19 cellular contexts compared by ENCODE assay signal in the genomic region with DNA sequence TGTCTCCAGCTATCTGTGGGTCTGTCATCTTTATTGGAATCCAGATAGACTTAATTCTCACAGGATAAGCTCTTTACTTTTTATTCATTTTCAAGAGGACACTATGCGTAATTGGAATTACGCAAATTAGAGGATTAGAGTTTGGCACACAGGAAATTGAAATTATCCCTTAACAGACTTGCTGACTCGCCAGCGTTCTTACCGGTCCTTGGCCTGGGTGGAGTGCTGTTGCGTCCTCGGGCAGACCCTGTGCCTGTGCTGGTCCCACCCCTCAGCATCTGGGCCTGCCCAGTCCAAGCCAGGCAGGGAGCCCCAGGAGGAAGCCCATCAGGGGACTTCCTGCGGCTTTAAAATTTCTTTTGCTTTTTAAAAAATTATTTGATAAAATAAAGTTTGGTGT.
"Had no signal": no experiment of that assay in that cellular context is flagged by ENCODE, and none has a peak within 500 bp of the region (broad histone marks: within the 10 kb centered on the region; RNA-seq: fewer than 3 reads in every experiment).

No MANE protein-coding gene starts in this region.

- H3K4me1 ChIP-seq: psoas muscle, tibial artery had no signal

- H3K9me3 ChIP-seq: ovary, psoas muscle, spleen, testis, tibial artery had no signal

- H3K4me3 ChIP-seq: dorsolateral prefrontal cortex, lung, ovary, psoas muscle, skin epidermis, spleen, testis, tibial artery had no signal

- H3K27ac ChIP-seq: dorsolateral prefrontal cortex, ovary, psoas muscle, skin epidermis, spleen, testis, tibial artery had no signal

- H3K27me3 ChIP-seq: dorsolateral prefrontal cortex, ovary, spleen, testis, tibial artery had no signal

- H3K36me3 ChIP-seq: ovary, tibial artery had no signal

- ATAC-seq: left lobe of liver; natural killer cell; psoas muscle; right cardiac atrium; stimulated activated memory B cell treated with anti-CD40 and anti-IgM and Interleukin-4, amounts not matched to agents 10 μg/mL and 1 μg/mL and 100 μg/mL, for 72 hours; stimulated activated naive CD8-positive, alpha-beta T cell treated with anti-CD3 and anti-CD28 coated beads, Interleukin-15, Interleukin-2, amounts not matched to agents 100 U/mL and 50 U/mL, for 24 hours had no signal

- DNase-seq: effector CD4-positive, alpha-beta T cell; hypothalamus; kidney; natural killer cell; occipital lobe; ovary; psoas muscle; right cardiac atrium; spleen; stimulated activated CD4-positive, alpha-beta T cell treated with anti-CD3 and anti-CD28 coated beads, Interleukin-4, amount 100 ng/mL, for 4 hours; stimulated activated naive CD8-positive, alpha-beta T cell treated with anti-CD3 and anti-CD28 coated beads, Interleukin-15, Interleukin-2, amounts not matched to agents 100 U/mL and 50 U/mL, for 24 hours; substantia nigra; testis had no signal
